ENCODE assay signal across 8 cellular contexts in the genomic region with DNA sequence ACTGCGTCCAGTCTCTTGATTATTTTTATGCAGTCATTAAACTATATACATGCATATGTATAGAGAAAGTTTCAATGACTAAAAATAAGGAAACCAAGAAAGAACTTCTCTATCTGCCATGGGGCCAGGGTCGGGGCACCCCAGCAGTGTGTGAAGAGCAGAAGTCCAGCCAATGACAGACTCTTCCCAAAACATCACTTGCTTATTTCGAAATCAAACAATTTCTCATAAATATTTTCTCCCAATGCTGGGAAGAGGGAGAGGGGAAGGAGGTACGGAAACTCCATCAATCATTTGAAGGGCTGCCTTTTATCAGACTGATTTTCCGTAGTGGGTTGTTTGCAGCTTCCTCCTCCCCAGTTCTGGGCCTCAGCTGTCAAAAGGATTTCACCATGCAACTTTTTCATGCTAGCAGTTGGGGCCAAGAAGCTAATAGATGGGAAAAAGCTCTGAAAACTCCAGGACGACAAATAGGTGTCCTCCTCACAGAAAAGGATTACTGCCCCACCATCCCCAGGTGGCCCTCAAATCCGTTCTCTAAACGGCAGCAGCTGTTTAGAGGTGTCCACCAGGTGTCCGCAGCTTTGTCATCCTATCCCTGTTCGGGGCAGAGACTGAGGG. TPM values are rescaled to one million over a fixed set of nuclear protein-coding genes. Genes with fewer than 3 reads are reported as not detected.
DNase-seq lines count a peak whose midpoint lies in the region; ATAC-seq lines count a peak whose summit lies in the region.

No MANE protein-coding gene starts in this region.

- no peak overlapping the region for H3K4ac ChIP-seq in neuronal stem cell (ENCODE audit: low read length)

- WGBS in neuronal stem cell (ENCODE audit: extremely low coverage in 2 of 2, insufficient read length in 2 of 2, insufficient replicate concordance in 1 of 2), 2 donors, result no CpG with 5 or more reads among the region's 10 CpGs

- peak overlapping the region; percentile 50 for H3K23ac ChIP-seq in neuronal stem cell (ENCODE audit: low read depth, low read length, poor library complexity)

- peaks cover 37 to 47% of the 10 kb centered on the region in 2 donors for H3K4me1 ChIP-seq in duodenal mucosa (ENCODE audit: control insufficient read depth in 1 of 2, insufficient read depth in 2 of 2, low read length in 2 of 2)
- H3K4me1 ChIP-seq in neuronal stem cell (ENCODE audit: control insufficient read depth in 2 of 2, insufficient read depth in 1 of 2, low read depth in 1 of 2, low read length in 2 of 2), result peaks cover 11 to 15% of the 10 kb centered on the region in 2 donors

- H3K79me1 ChIP-seq in neuronal stem cell (ENCODE audit: low read depth, low read length), result peaks cover 10% of the 10 kb centered on the region

- no peak overlapping the region for H4K8ac ChIP-seq in neuronal stem cell (ENCODE audit: low read depth, low read length)

- H3K9ac ChIP-seq in duodenal mucosa (ENCODE audit: low read depth in 1 of 2, low read length in 2 of 2) (peak overlapping the region; percentile 59 to 66), neuronal stem cell (ENCODE audit: low read depth, low read length, poor library complexity) (peak overlapping the region; percentile 12)

- peaks cover 0 to 9% of the 10 kb centered on the region in 2 donors for H3K36me3 ChIP-seq in duodenal mucosa (ENCODE audit: control insufficient read depth in 1 of 2, insufficient read depth in 2 of 2, low read length in 2 of 2)
- H3K36me3 ChIP-seq in neuronal stem cell (replicated peaks in 1 of 2; ENCODE audit: control insufficient read depth in 2 of 2, insufficient read depth in 2 of 2, low read length in 2 of 2), result peaks cover 3 to 28% of the 10 kb centered on the region in 2 donors

- ATAC-seq in GM18511 (IDR thresholded peaks at IDR 0.05; ENCODE audit: unreplicated experiment) (peak; percentile 28), GM18867 (IDR thresholded peaks at IDR 0.05; ENCODE audit: unreplicated experiment) (no peak)

- DNase-seq in NOMO-1 treated with DMSO at 0.1 percent for 48 hours (lab: John Stamatoyannopoulos, UW; ENCODE audit: unreplicated experiment) (peak; percentile 90), neuronal stem cell (ENCODE audit: low spot score) (no peak), HPDE6-E6E7 (ENCODE audit: extremely low spot score) (no peak), UCSD-AML1 (lab: John Stamatoyannopoulos, UW; ENCODE audit: unreplicated experiment) (no peak)
- DNase-seq in stimulated activated CD4-positive, alpha-beta T cell treated with anti-CD3 and anti-CD28 coated beads, Interleukin-12 subunit alpha, Interleukin-12 subunit beta, amount 100 ng/mL, for 4 hours, result no peak

- H2BK120ac ChIP-seq in neuronal stem cell (ENCODE audit: low read depth, low read length), result no peak overlapping the region

- no peak overlapping the region for H2AK5ac ChIP-seq in neuronal stem cell (ENCODE audit: low read depth, low read length)

- no peak overlapping the region for H4K91ac ChIP-seq in neuronal stem cell (ENCODE audit: low read depth, low read length, poor library complexity)

- H2BK12ac ChIP-seq in neuronal stem cell (ENCODE audit: low read length), result no peak overlapping the region

- H2BK5ac ChIP-seq in neuronal stem cell (ENCODE audit: low read length), result no peak overlapping the region

- peak overlapping the region; percentile 80 for H3K4me2 ChIP-seq in neuronal stem cell (ENCODE audit: insufficient read depth, low read length, poor library complexity, severe bottlenecking)

- H3K27ac ChIP-seq in duodenal mucosa (ENCODE audit: low read depth, low read length) (peak overlapping the region; percentile 80), neuronal stem cell (replicated peaks; ENCODE audit: low read length) (peak overlapping the region; percentile 13)

- peak overlapping the region; percentile 97 for H3K18ac ChIP-seq in neuronal stem cell (ENCODE audit: low read length)

- H3K4me3 ChIP-seq in duodenal mucosa (ENCODE audit: low read depth in 1 of 2, low read length in 2 of 2) (peak overlapping the region; percentile 70 to 74), neuronal stem cell (ENCODE audit: low read length in 2 of 2) (peak overlapping the region; percentile 78 to 95)

- H3K14ac ChIP-seq in neuronal stem cell (ENCODE audit: low read length), result no peak overlapping the region

- no peak overlapping the region for H2BK15ac ChIP-seq in neuronal stem cell (ENCODE audit: low read length)

- H3K27me3 ChIP-seq in duodenal mucosa (ENCODE audit: control insufficient read depth in 1 of 2, insufficient read depth in 2 of 2, low read length in 2 of 2), result no peaks in the 10 kb centered on the region
- no peaks in the 10 kb centered on the region for H3K27me3 ChIP-seq in neuronal stem cell (ENCODE audit: control insufficient read depth in 3 of 3, insufficient read depth in 3 of 3, low read depth in 1 of 3, low read length in 3 of 3)

- H3K9me3 ChIP-seq in duodenal mucosa (ENCODE audit: control insufficient read depth in 1 of 2, low read length in 2 of 2) (no peaks in the 10 kb centered on the region), neuronal stem cell (replicated peaks in 1 of 2; ENCODE audit: control insufficient read depth in 2 of 2, insufficient read depth in 1 of 2, low read depth in 1 of 2, low read length in 2 of 2) (no peaks in the 10 kb centered on the region)

- peak overlapping the region; percentile 100 for H2AFZ ChIP-seq in neuronal stem cell (ENCODE audit: low read length)

RNA-seq across cellular contexts. Expression of gene FPGS, which starts 0.6 kb away (rescaled TPM):
- 30.2 TPM for polyA plus RNA-seq in neuronal stem cell (2013, experiment 1 of 2)
- polyA plus RNA-seq in neuronal stem cell (2013, experiment 2 of 2), result 32.1 TPM

RNA-seq across cellular contexts. Expression of gene CDK9, which starts 16.2 kb away (rescaled TPM):
- 29.1 TPM for polyA plus RNA-seq in neuronal stem cell (2013, experiment 1 of 2)
- 30.0 TPM for polyA plus RNA-seq in neuronal stem cell (2013, experiment 2 of 2)

RNA-seq across cellular contexts. Expression of gene SH2D3C, which starts 23.6 kb away (rescaled TPM):
- 2.8 TPM for polyA plus RNA-seq in neuronal stem cell (2013, experiment 1 of 2)
- polyA plus RNA-seq in neuronal stem cell (2013, experiment 2 of 2), result 2.5 TPM

RNA-seq across cellular contexts. Expression of gene ENG, which starts 52.4 kb away (rescaled TPM):
- polyA plus RNA-seq in neuronal stem cell (2013, experiment 1 of 2), result 0.11 TPM
- polyA plus RNA-seq in neuronal stem cell (2013, experiment 2 of 2), result 0.10 TPM
